9 cellular contexts compared by ENCODE assay signal in the genomic region with DNA sequence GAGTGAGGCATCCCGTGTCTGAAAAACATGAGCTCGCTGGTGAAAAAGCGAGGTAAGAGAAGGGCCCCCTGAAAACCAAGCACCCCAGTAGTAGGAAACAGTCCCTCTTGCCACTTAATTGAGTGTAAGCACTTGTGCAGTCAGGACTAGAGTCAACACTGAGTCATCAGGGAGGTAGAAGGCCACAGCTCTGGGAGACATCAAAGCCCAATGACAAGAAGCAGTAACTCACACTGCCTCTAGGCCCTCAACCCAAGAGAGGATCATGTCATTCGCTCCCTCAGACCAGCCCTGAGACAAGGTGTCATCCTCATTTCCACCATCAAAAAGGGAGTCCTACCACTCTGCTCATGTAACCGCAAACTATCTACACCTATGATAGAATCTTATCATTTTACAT. TPM values are rescaled to one million over a fixed set of nuclear protein-coding genes. Genes with fewer than 3 reads are reported as not detected.
DNase-seq lines count a peak whose midpoint lies in the region; ATAC-seq and TF ChIP-seq lines count a peak whose summit lies in the region.
"Had no signal": no experiment of that assay in that cellular context is flagged by ENCODE, and none has a peak within 500 bp of the region (broad histone marks: within the 10 kb centered on the region; RNA-seq: fewer than 3 reads in every experiment).

No MANE protein-coding gene starts in this region.

- H3K27me3 ChIP-seq in ACC112 (ENCODE audit: insufficient read depth, low read length): no peaks in the 10 kb centered on the region
- H3K27me3 ChIP-seq: right lobe of liver had no signal

- H3K79me2 ChIP-seq in ACC112 (ENCODE audit: control insufficient read depth, insufficient read depth, low read length, unreplicated experiment): no peaks in the 10 kb centered on the region

- no peaks in the 10 kb centered on the region for H3K9me3 ChIP-seq in HEK293 (ENCODE audit: control insufficient read depth, insufficient read depth, low read depth, low read length)
- H3K9me3 ChIP-seq: right lobe of liver had no signal

- POLR2A ChIA-PET in HEK293 (lab: Yijun Ruan, JAX): interaction anchor here (1.4 to 3.7 kb wide), 4 partner anchors 9 to 18 kb away, joined by 4 to 26 read pairs (median 11); partner anchors contain the start of genes GSTZ1 and POMT2

- H3K36me3 ChIP-seq in ACC112 (ENCODE audit: insufficient read depth, low read length): peaks cover 6% of the 10 kb centered on the region; the same call in 1 of the 2 replicates
- H3K36me3 ChIP-seq in HEK293 (ENCODE audit: control insufficient read depth in 2 of 2, insufficient read depth in 1 of 2, low read length in 2 of 2): peaks cover 4 to 41% of the 10 kb centered on the region in 2 experiments; a peak in 2 of 3 replicates
- H3K36me3 ChIP-seq: right lobe of liver had no signal

- ATAC-seq in activated T-cell treated with anti-CD3 and anti-CD28 coated beads, Interleukin-2, amount 50 U/mL, for 72 hours (replicated peaks in 1 of 2): peak; percentile 91 to 93
- no peak for ATAC-seq in GM18861 (IDR thresholded peaks at IDR 0.05; ENCODE audit: unreplicated experiment)
- no peak for ATAC-seq in GM18498 (IDR thresholded peaks at IDR 0.05; ENCODE audit: unreplicated experiment)

- H3K36me3 Mint-ChIP-seq in activated T-cell treated with anti-CD3 and anti-CD28 coated beads, Interleukin-2, amount 50 U/mL, for 72 hours (ENCODE audit: insufficient read depth in 2 of 2): no peaks in the 10 kb centered on the region

- peaks cover 39% of the 10 kb centered on the region for H3K4me1 ChIP-seq in ACC112 (ENCODE audit: control insufficient read depth, insufficient read depth, low read length, unreplicated experiment)
- peaks cover 28% of the 10 kb centered on the region for H3K4me1 ChIP-seq in HEK293 (ENCODE audit: control insufficient read depth, insufficient read depth, low read length)

- peak; percentile 76 to 86 for DNase-seq in activated T-cell treated with anti-CD3 and anti-CD28 coated beads, Interleukin-2, amount 50 U/mL, for 72 hours
- peak; percentile 89 for DNase-seq in kidney tubule cell (ENCODE audit: low spot score)
- no peak for DNase-seq in AML-193 (lab: John Stamatoyannopoulos, UW)
- DNase-seq in retina: no peak
- DNase-seq: right lobe of liver had no signal

- no peaks in the 10 kb centered on the region for H3K9me3 Mint-ChIP-seq in activated T-cell treated with anti-CD3 and anti-CD28 coated beads, Interleukin-2, amount 50 U/mL, for 72 hours

- H2AFZ ChIP-seq in ACC112 (ENCODE audit: low read length, unreplicated experiment): no peak overlapping the region

- H3K4me1 Mint-ChIP-seq in activated T-cell treated with anti-CD3 and anti-CD28 coated beads, Interleukin-2, amount 50 U/mL, for 72 hours (ENCODE audit: low read depth): peaks cover 60% of the 10 kb centered on the region

- CTCF ChIA-PET in HEK293 (lab: Yijun Ruan, JAX): interaction anchor here (0.6 to 11.9 kb wide), 8 partner anchors 12 to 153 kb away, joined by 3 to 293 read pairs (median 4); partner anchors contain the start of genes SAMD15 and TMED8

- peak overlapping the region; percentile 79 to 82 for H3K4me3 Mint-ChIP-seq in activated T-cell treated with anti-CD3 and anti-CD28 coated beads, Interleukin-2, amount 50 U/mL, for 72 hours

- H3K4me3 ChIP-seq in ACC112 (ENCODE audit: low read depth, low read length): peak overlapping the region; percentile 41; the same call in 1 of the 2 replicates
- no peak overlapping the region for H3K4me3 ChIP-seq in HEK293 (ENCODE audit: low read depth, low read length)
- H3K4me3 ChIP-seq: right lobe of liver had no signal

- no peaks in the 10 kb centered on the region for H3K27me3 Mint-ChIP-seq in activated T-cell treated with anti-CD3 and anti-CD28 coated beads, Interleukin-2, amount 50 U/mL, for 72 hours (ENCODE audit: low read depth)

- TF ChIP-seq CTCF in HEK293 (tag by site-specific recombination; IDR thresholded peaks at IDR 0.05): no peak

- peak overlapping the region; percentile 97 for H3K27ac Mint-ChIP-seq in activated T-cell treated with anti-CD3 and anti-CD28 coated beads, Interleukin-2, amount 50 U/mL, for 72 hours

- peak overlapping the region; percentile 90 for H3K27ac ChIP-seq in ACC112 (ENCODE audit: low read depth, low read length)
- H3K27ac ChIP-seq in HEK293 (ENCODE audit: extremely low read depth, low read depth, low read length): peak overlapping the region; percentile 96

TF ChIP-seq in HEK293, 187 proteins besides CTCF, POLR2A, EP300 and RAD21 (continues in another document):
- TF ChIP-seq ZNF423 (tag by site-specific recombination; IDR thresholded peaks at IDR 0.05) (no peak), ZNF37A (tag by site-specific recombination; IDR thresholded peaks at IDR 0.05) (no peak), ZNF776 (tag by site-specific recombination; IDR thresholded peaks at IDR 0.05; ENCODE audit: borderline replicate concordance) (no peak), MEIS1 (CRISPR knock-in tag; IDR thresholded peaks at IDR 0.05; ENCODE audit: borderline replicate concordance) (no peak), ZSCAN5A (tag by site-specific recombination; IDR thresholded peaks at IDR 0.05) (no peak), ZSCAN23 (tag by site-specific recombination; IDR thresholded peaks at IDR 0.05) (no peak), HOXD13 (CRISPR knock-in tag; IDR thresholded peaks at IDR 0.05; ENCODE audit: borderline replicate concordance) (no peak), SP7 (tag by site-specific recombination; IDR thresholded peaks at IDR 0.05) (peak; percentile 42; the same call in 1 of the 2 replicates), ZNF600 (tag by site-specific recombination; IDR thresholded peaks at IDR 0.05) (peak; percentile 15; the same call in 1 of the 2 replicates), OSR2 (tag by site-specific recombination; IDR thresholded peaks at IDR 0.05) (peak; percentile 80), ZNF311 (tag by site-specific recombination; IDR thresholded peaks at IDR 0.05; ENCODE audit: borderline replicate concordance) (no peak), SALL2 (tag by site-specific recombination; IDR thresholded peaks at IDR 0.05; ENCODE audit: borderline replicate concordance) (no peak), ZNF639 (tag by site-specific recombination; IDR thresholded peaks at IDR 0.05) (0 out of 2 replicates have a peak, but pooled peaks have one; percentile 25), WT1 (tag by site-specific recombination; IDR thresholded peaks at IDR 0.05) (peak; percentile 62), ZNF571 (tag by site-specific recombination; IDR thresholded peaks at IDR 0.05) (no peak), ZNF561 (tag by site-specific recombination; IDR thresholded peaks at IDR 0.05; ENCODE audit: borderline replicate concordance) (no peak), ZNF549 (tag by site-specific recombination; IDR thresholded peaks at IDR 0.05) (no peak), FEZF1 (tag by site-specific recombination; IDR thresholded peaks at IDR 0.05) (no peak), ZNF416 (tag by site-specific recombination; IDR thresholded peaks at IDR 0.05) (no peak), ZNF175 (tag by site-specific recombination; IDR thresholded peaks at IDR 0.05) (no peak), ZNF596 (tag by site-specific recombination; IDR thresholded peaks at IDR 0.05) (no peak), ZNF214 (tag by site-specific recombination; IDR thresholded peaks at IDR 0.05; ENCODE audit: borderline replicate concordance) (no peak), ZNF23 (tag by site-specific recombination; IDR thresholded peaks at IDR 0.05; ENCODE audit: borderline replicate concordance) (no peak), ZNF184 (tag by site-specific recombination; IDR thresholded peaks at IDR 0.05) (no peak)
- TF ChIP-seq, protein P1, sequence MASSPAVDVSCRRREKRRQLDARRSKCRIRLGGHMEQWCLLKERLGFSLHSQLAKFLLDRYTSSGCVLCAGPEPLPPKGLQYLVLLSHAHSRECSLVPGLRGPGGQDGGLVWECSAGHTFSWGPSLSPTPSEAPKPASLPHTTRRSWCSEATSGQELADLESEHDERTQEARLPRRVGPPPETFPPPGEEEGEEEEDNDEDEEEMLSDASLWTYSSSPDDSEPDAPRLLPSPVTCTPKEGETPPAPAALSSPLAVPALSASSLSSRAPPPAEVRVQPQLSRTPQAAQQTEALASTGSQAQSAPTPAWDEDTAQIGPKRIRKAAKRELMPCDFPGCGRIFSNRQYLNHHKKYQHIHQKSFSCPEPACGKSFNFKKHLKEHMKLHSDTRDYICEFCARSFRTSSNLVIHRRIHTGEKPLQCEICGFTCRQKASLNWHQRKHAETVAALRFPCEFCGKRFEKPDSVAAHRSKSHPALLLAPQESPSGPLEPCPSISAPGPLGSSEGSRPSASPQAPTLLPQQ (tag by site-specific recombination; IDR thresholded peaks at IDR 0.05): peak; percentile 15; the same call in 1 of the 2 replicates

RNA-seq across cellular contexts. Expression of gene POMT2, which starts 17.8 kb away (rescaled TPM):
- total RNA-seq in activated T-cell treated with anti-CD3 and anti-CD28 coated beads, Interleukin-2, amount 50 U/mL, for 72 hours: 10 to 100 TPM; 14.7 to 18.1 TPM

RNA-seq across cellular contexts. Expression of gene GSTZ1, which starts 17.9 kb away (rescaled TPM):
- 10 to 100 TPM; 27.0 to 33.2 TPM for total RNA-seq in activated T-cell treated with anti-CD3 and anti-CD28 coated beads, Interleukin-2, amount 50 U/mL, for 72 hours

RNA-seq across cellular contexts. Expression of gene NGB, which starts 31.9 kb away (rescaled TPM):
- not detected for total RNA-seq in activated T-cell treated with anti-CD3 and anti-CD28 coated beads, Interleukin-2, amount 50 U/mL, for 72 hours
- total RNA-seq: right lobe of liver had no signal

Comparison
In these comparisons a context has a peak if more than half of its experiments do, and no peak if none do; other contexts are left out.
1. ATAC-seq: peak in activated T-cell treated with anti-CD3 and anti-CD28 coated beads, Interleukin-2, amount 50 U/mL, for 72 hours (2 of 2); none in GM18861 (single experiment) and GM18498 (single experiment).
2. DNase-seq: peak in activated T-cell treated with anti-CD3 and anti-CD28 coated beads, Interleukin-2, amount 50 U/mL, for 72 hours (2 of 2) and kidney tubule cell (single experiment); none in AML-193 (0 of 2) and retina (single experiment).